ENCODE assay signal across 8 cellular contexts in the genomic region with DNA sequence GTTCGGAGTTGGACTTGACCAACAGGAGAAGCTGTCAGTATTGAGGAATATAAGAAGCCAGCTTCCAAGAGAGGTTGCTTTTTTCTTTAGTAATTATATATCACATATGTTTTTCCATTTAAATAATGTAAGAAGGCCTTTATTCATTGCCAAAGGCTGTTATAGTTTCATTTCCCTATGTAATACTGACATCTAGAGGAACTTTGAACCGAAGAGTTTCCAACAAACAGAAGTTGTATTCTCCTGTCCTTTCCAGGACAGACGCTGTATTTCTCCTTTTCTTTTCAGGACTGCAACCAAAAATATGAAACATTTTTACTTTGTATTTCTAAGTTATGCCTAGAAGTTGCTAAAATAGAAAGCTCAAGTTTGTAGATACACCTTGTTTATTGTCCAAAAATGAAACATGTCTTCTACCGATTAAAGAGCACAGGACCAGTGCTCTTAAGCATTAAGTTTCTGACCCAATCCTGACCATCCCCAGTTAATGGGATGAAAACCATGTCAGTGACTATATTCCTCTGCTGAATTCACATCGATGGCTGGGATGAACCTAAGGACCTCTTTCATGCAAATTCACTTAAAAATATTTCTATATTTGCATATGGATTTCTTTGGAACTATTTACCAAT. TPM values are rescaled to one million over a fixed set of nuclear protein-coding genes. Genes with fewer than 3 reads are reported as not detected.
A peak's percentile ranks its signal among the peaks of the same experiment; 100 is the strongest.
DNase-seq lines count a peak whose midpoint lies in the region; ATAC-seq and TF ChIP-seq lines count a peak whose summit lies in the region.

No MANE protein-coding gene starts in this region.

- H3K9me3 Mint-ChIP-seq in CD4-positive, alpha-beta memory T cell, result no peaks in the 10 kb centered on the region
- H3K9me3 Mint-ChIP-seq in T-cell, result no peaks in the 10 kb centered on the region

- WGBS in heart right ventricle, 2 donors, result 52 to 53% methylated on average over 5 of the region's 5 CpGs

- H3K27me3 Mint-ChIP-seq in CD4-positive, alpha-beta memory T cell, result peaks cover 5 to 21% of the 10 kb centered on the region in 2 donors
- H3K27me3 Mint-ChIP-seq in T-cell, result peaks cover 3 to 6% of the 10 kb centered on the region in 2 donors

- H3K9me3 ChIP-seq in HEK293 (ENCODE audit: control insufficient read depth, insufficient read depth, low read depth, low read length) (no peaks in the 10 kb centered on the region), SK-N-MC (ENCODE audit: low read depth, low read length) (no peaks in the 10 kb centered on the region), heart right ventricle (no peaks in the 10 kb centered on the region)
- H3K9me3 ChIP-seq in CD4-positive, alpha-beta memory T cell (ENCODE audit: control insufficient read depth in 1 of 2, low read length in 2 of 2), result no peaks in the 10 kb centered on the region

- peak; percentile 32 for TF ChIP-seq CTCF in AG09319 (IDR thresholded peaks at IDR 0.05; ENCODE audit: low read depth, low read length)
- peak; percentile 52; the same call in 1 of the 2 replicates for TF ChIP-seq CTCF in HEK293 (tag by site-specific recombination; IDR thresholded peaks at IDR 0.05)
- TF ChIP-seq CTCF in heart right ventricle (IDR thresholded peaks at IDR 0.05), result peak; percentile 7 to 66 (median 52)

- no peaks in the 10 kb centered on the region for H3K36me3 ChIP-seq in HEK293 (ENCODE audit: control insufficient read depth in 2 of 2, insufficient read depth in 1 of 2, low read length in 2 of 2)
- H3K36me3 ChIP-seq in SK-N-MC (ENCODE audit: insufficient read depth, low read length), result no peaks in the 10 kb centered on the region
- H3K36me3 ChIP-seq in heart right ventricle, result no peaks in the 10 kb centered on the region
- H3K36me3 ChIP-seq in CD4-positive, alpha-beta memory T cell (ENCODE audit: insufficient read depth, low read length), result no peaks in the 10 kb centered on the region

- no peak overlapping the region for H3K27ac Mint-ChIP-seq in CD4-positive, alpha-beta memory T cell
- H3K27ac Mint-ChIP-seq in T-cell, result no peak overlapping the region

- H3K4me1 ChIP-seq in HEK293 (ENCODE audit: control insufficient read depth, insufficient read depth, low read length), result no peaks in the 10 kb centered on the region
- H3K4me1 ChIP-seq in heart right ventricle, result peaks cover 0 to 7% (median 0%) of the 10 kb centered on the region in 9 donors
- H3K4me1 ChIP-seq in CD4-positive, alpha-beta memory T cell (ENCODE audit: insufficient read depth, low read length), result no peaks in the 10 kb centered on the region

- H3K4me3 Mint-ChIP-seq in CD4-positive, alpha-beta memory T cell, result no peak overlapping the region
- no peak overlapping the region for H3K4me3 Mint-ChIP-seq in T-cell

- H3K36me3 Mint-ChIP-seq in CD4-positive, alpha-beta memory T cell, result no peaks in the 10 kb centered on the region
- no peaks in the 10 kb centered on the region for H3K36me3 Mint-ChIP-seq in T-cell

- H3K4me1 Mint-ChIP-seq in CD4-positive, alpha-beta memory T cell, result no peaks in the 10 kb centered on the region
- no peaks in the 10 kb centered on the region for H3K4me1 Mint-ChIP-seq in T-cell

- intact Hi-C loops in heart right ventricle (cut with DNase I), result loop anchor here in 6 of 10 donors (5.0 to 10.0 kb wide), 3 partner anchors 1088 to 1101 kb away; a partner anchor contains a TSS
- intact Hi-C loops in CD4-positive, alpha-beta memory T cell (cut with micrococcal nuclease), result no loop called here

- H3K27me3 ChIP-seq in heart right ventricle, result no peaks in the 10 kb centered on the region
- H3K27me3 ChIP-seq in CD4-positive, alpha-beta memory T cell (ENCODE audit: insufficient read depth, low read length), result no peaks in the 10 kb centered on the region

- no peak overlapping the region for H3K27ac ChIP-seq in HEK293 (ENCODE audit: extremely low read depth, low read depth, low read length)
- no peak overlapping the region for H3K27ac ChIP-seq in SK-N-MC
- no peak overlapping the region for H3K27ac ChIP-seq in heart right ventricle
- no peak overlapping the region for H3K27ac ChIP-seq in CD4-positive, alpha-beta memory T cell (ENCODE audit: low read depth, low read length)

- no peak for DNase-seq in AG09319 (ENCODE audit: extremely low read depth, low read depth)
- peak; percentile 22 for DNase-seq in SK-N-MC (ENCODE audit: low read depth, low spot score)
- DNase-seq in heart right ventricle, result no peak
- DNase-seq in CD4-positive, alpha-beta memory T cell, result no peak
- no peak for DNase-seq in T-cell

- CTCF ChIA-PET in HEK293 (lab: Yijun Ruan, JAX) (interaction anchor here (0.6 to 1.7 kb wide), 28 partner anchors 9 to 1173 kb away, joined by 3 to 9 read pairs (median 3); no protein-coding TSS in a partner anchor), T-cell (lab: Charles Lee) (interaction anchor here in 1 of 2 donors (0.5 kb wide), 1 partner anchor 62 kb away, joined by 3 read pairs; no protein-coding TSS in a partner anchor)
- CTCF ChIA-PET in CD4-positive, alpha-beta memory T cell (lab: Charles Lee; ENCODE audit: partially characterized antibody), result no interaction called here

- H3K4me3 ChIP-seq in HEK293 (ENCODE audit: low read depth, low read length) (no peak overlapping the region), SK-N-MC (no peak overlapping the region), heart right ventricle (no peak overlapping the region)
- no peak overlapping the region for H3K4me3 ChIP-seq in CD4-positive, alpha-beta memory T cell (ENCODE audit: low read length in 2 of 2)

- POLR2A ChIA-PET in HEK293 (lab: Yijun Ruan, JAX) (no interaction called here), T-cell (lab: Charles Lee) (interaction anchor here in 1 of 2 donors (0.5 kb wide), 1 partner anchor 1861 kb away, joined by 4 read pairs; no protein-coding TSS in a partner anchor)
- POLR2A ChIA-PET in CD4-positive, alpha-beta memory T cell (lab: Charles Lee; ENCODE audit: partially characterized antibody), result no interaction called here

- no peak overlapping the region for H3K9ac ChIP-seq in SK-N-MC (ENCODE audit: insufficient read length)

- ATAC-seq in heart right ventricle (peak in 3 of 8 donors; percentile 47 to 54 (median 48)), T-cell (replicated peaks in 1 of 4) (no peak), GM18517 (IDR thresholded peaks at IDR 0.05; ENCODE audit: unreplicated experiment) (no peak), HG03432 (IDR thresholded peaks at IDR 0.05; ENCODE audit: unreplicated experiment) (no peak)

TF ChIP-seq in HEK293, 187 proteins besides CTCF, POLR2A, EP300 and RAD21:
- TF ChIP-seq ZNF654 (tag by site-specific recombination; IDR thresholded peaks at IDR 0.05; ENCODE audit: low read depth), result peak; percentile 83
- TF ChIP-seq ZNF202 (tag by site-specific recombination; IDR thresholded peaks at IDR 0.05; ENCODE audit: borderline replicate concordance), result no peak

RNA-seq across cellular contexts. Expression of a gene that starts 55.1 kb away (rescaled TPM):
- total RNA-seq in heart right ventricle (1 to 10 TPM in 4 of 10 donors, under 1 TPM in 6; 0.42 to 2.5 (median 0.98) TPM), T-cell (1 to 10 TPM in 3 of 5 donors, under 1 TPM in 2; 0.58 to 1.4 (median 1.0) TPM)
- under 1 TPM; 0.13 to 0.88 TPM for polyA plus RNA-seq in heart right ventricle
- total RNA-seq in CD4-positive, alpha-beta memory T cell, result under 1 TPM; 0.38 to 0.42 TPM
- polyA plus RNA-seq in CD4-positive, alpha-beta memory T cell, result under 1 TPM; 0.04 to 0.24 TPM
